15 cellular contexts compared by ENCODE assay signal in genomic region chr6:25193865-25194679, GRCh38.
DNase-seq lines count a peak whose midpoint lies in the region; ATAC-seq and TF ChIP-seq lines count a peak whose summit lies in the region.
"Had no signal": no experiment of that assay in that cellular context is flagged by ENCODE, and none has a peak within 500 bp of the region (broad histone marks: within the 10 kb centered on the region; RNA-seq: fewer than 3 reads in every experiment).

No MANE protein-coding gene starts in this region.

- peak overlapping the region; percentile 88; the same call in 1 of the 3 replicates for H2BK15ac ChIP-seq in IMR-90 (ENCODE audit: low read depth, low read length)
- no peak overlapping the region for H2BK15ac ChIP-seq in mesenchymal stem cell (ENCODE audit: low read depth, poor library complexity, severe bottlenecking)

- peak overlapping the region in 1 of 2 experiments; percentile 96 for H2BK12ac ChIP-seq in mesenchymal stem cell (ENCODE audit: low read length in 2 of 2)

- BruUV-seq in IMR-90 (replicated peaks; lab: Mats Ljungman, UMichigan): no TSS peak

- no CpG with 5 or more reads among the region's 9 CpGs for WGBS in IMR-90 (ENCODE audit: extremely low coverage in 2 of 2, insufficient read length in 1 of 2), 2 experiments
- WGBS in mesenchymal stem cell: 80% methylated on average over 7 of the region's 9 CpGs
- 64 to 71% methylated on average over 9 of the region's 9 CpGs for WGBS in thyroid gland, 2 donors

- no peak for TF ChIP-seq CTCF in IMR-90 (conservative IDR thresholded peaks at IDR 0.05; ENCODE audit: low read depth, low read length)
- TF ChIP-seq CTCF in thyroid gland (IDR thresholded peaks at IDR 0.05): no peak
- TF ChIP-seq CTCF in GM20000 (IDR thresholded peaks at IDR 0.05; ENCODE audit: extremely low read depth, missing control alignments): no peak

- H3K4me1 ChIP-seq in IMR-90 (ENCODE audit: control insufficient read depth, insufficient read depth, low read length): peaks cover 8% of the 10 kb centered on the region
- peaks cover 7% of the 10 kb centered on the region for H3K4me1 ChIP-seq in mesenchymal stem cell (ENCODE audit: control insufficient read depth, insufficient read depth, low read depth, low read length)
- H3K4me1 ChIP-seq in thyroid gland: peaks cover 35 to 39% of the 10 kb centered on the region in 2 donors

- H3K23ac ChIP-seq in IMR-90 (ENCODE audit: low read depth, low read length): peak overlapping the region; percentile 84; the same call in 1 of the 2 replicates
- no peak overlapping the region for H3K23ac ChIP-seq in mesenchymal stem cell (ENCODE audit: low read length in 2 of 2)

- H3K9me3 ChIP-seq in IMR-90 (ENCODE audit: control insufficient read depth, insufficient read depth, low read length) (no peaks in the 10 kb centered on the region), mesenchymal stem cell (ENCODE audit: control insufficient read depth, low read length) (no peaks in the 10 kb centered on the region), thyroid gland (no peaks in the 10 kb centered on the region)

- peak overlapping the region; percentile 0 for H4K5ac ChIP-seq in IMR-90 (ENCODE audit: low read depth, low read length)

- H3K4ac ChIP-seq in IMR-90 (ENCODE audit: low read depth, low read length): peak overlapping the region; percentile 82
- peak overlapping the region in 1 of 2 experiments; percentile 67 for H3K4ac ChIP-seq in mesenchymal stem cell (ENCODE audit: low read depth in 1 of 2, low read length in 2 of 2)

- intact Hi-C loops in IMR-90 (cut with micrococcal nuclease) (loop anchor here (1.0 kb wide), 1 partner anchor 21 kb away; no protein-coding TSS in a partner anchor), thyroid gland (cut with DNase I) (no loop called here)

- dilution Hi-C loops in IMR-90 (cut with HindIII; ENCODE audit: low sequenced_read_pairs, unreplicated experiment): no loop called here

- H3K4me3 ChIP-seq in IMR-90 (ENCODE audit: insufficient read depth, low read depth, low read length): no peak overlapping the region
- peak overlapping the region in 1 of 2 experiments; percentile 31 for H3K4me3 ChIP-seq in mesenchymal stem cell (ENCODE audit: insufficient read depth in 1 of 2, low read depth in 1 of 2, low read length in 2 of 2)
- H3K4me3 ChIP-seq in thyroid gland (replicated peaks in 1 of 3): no peak overlapping the region
- H3K4me3 ChIP-seq: K562 had no signal

- in situ Hi-C loops in IMR-90 (cut with MboI; ENCODE audit: low sequenced_read_pairs): no loop called here

- H4K91ac ChIP-seq in IMR-90 (ENCODE audit: insufficient read depth, low read depth, low read length): peak overlapping the region; percentile 63
- H4K91ac ChIP-seq in mesenchymal stem cell (ENCODE audit: low read length): peak overlapping the region; percentile 52

- peak overlapping the region; percentile 93 for H2BK5ac ChIP-seq in IMR-90 (ENCODE audit: low read depth, low read length, poor library complexity, severe bottlenecking)
- H2BK5ac ChIP-seq in mesenchymal stem cell (ENCODE audit: low read depth, low read length, poor library complexity, severe bottlenecking): no peak overlapping the region

- H2AK9ac ChIP-seq in IMR-90 (replicated peaks; ENCODE audit: low read depth, low read length, poor library complexity): no peak overlapping the region

- H3K36me3 ChIP-seq in IMR-90 (ENCODE audit: control insufficient read depth, insufficient read depth, low read length): no peaks in the 10 kb centered on the region
- no peaks in the 10 kb centered on the region for H3K36me3 ChIP-seq in mesenchymal stem cell (ENCODE audit: control insufficient read depth in 1 of 2, insufficient read depth in 2 of 2, low read depth in 1 of 2, low read length in 2 of 2)
- H3K36me3 ChIP-seq in thyroid gland: no peaks in the 10 kb centered on the region

- H3K14ac ChIP-seq in IMR-90 (replicated peaks; ENCODE audit: low read depth, low read length) (peak overlapping the region; percentile 84; the same call in 1 of the 2 replicates), mesenchymal stem cell (ENCODE audit: low read length in 2 of 2) (no peak overlapping the region)

- TF ChIP-seq POLR2A in IMR-90 (IDR thresholded peaks at IDR 0.05; ENCODE audit: low read depth, low read length) (no peak), thyroid gland (IDR thresholded peaks at IDR 0.05) (no peak)

- H2AK5ac ChIP-seq in IMR-90 (ENCODE audit: low read depth, low read length) (peak overlapping the region; percentile 41; the same call in 1 of the 2 replicates), mesenchymal stem cell (ENCODE audit: low read length, severe bottlenecking) (no peak overlapping the region)

- CTCF ChIA-PET in IMR-90 (lab: Yijun Ruan, JAX): interaction anchor here (0.7 kb wide), 1 partner anchor 14 kb away, joined by 3 read pairs; no protein-coding TSS in a partner anchor

- peak; percentile 55 for ATAC-seq in IMR-90 (ENCODE audit: low read depth)
- ATAC-seq: K562 had no signal

- H3K9me1 ChIP-seq in IMR-90 (ENCODE audit: insufficient read depth, low read length): peaks cover 6% of the 10 kb centered on the region; the same call in 1 of the 2 replicates

- H4K8ac ChIP-seq in IMR-90 (ENCODE audit: low read depth in 2 of 2, low read length in 2 of 2): peak overlapping the region in 1 of 2 experiments; percentile 91; a peak in 2 of 4 replicates
- peak overlapping the region; percentile 27 for H4K8ac ChIP-seq in mesenchymal stem cell (ENCODE audit: low read length)

- no peak overlapping the region; the same call in 1 of the 2 replicates for H3K9ac ChIP-seq in IMR-90 (ENCODE audit: low read depth, low read length)
- H3K9ac ChIP-seq in mesenchymal stem cell (ENCODE audit: low read length): peak overlapping the region; percentile 66

- DNase-seq in IMR-90 (no peak), epithelial cell of prostate (ENCODE audit: low read depth, low spot score) (no peak), mesenchymal stem cell (no peak), thyroid gland (no peak), dermis blood vessel endothelial cell (no peak), cerebellar cortex (ENCODE audit: low spot score) (no peak), GM20000 (ENCODE audit: low spot score) (no peak), GM19240 (ENCODE audit: insufficient read length, low spot score) (no peak)
- DNase-seq: activated CD4-positive, alpha-beta T cell treated with anti-CD3 and anti-CD28 coated beads for 4 hours; activated effector memory CD4-positive, alpha-beta T cell treated with Interleukin-2 at 50 U/mL for 16 hours; caudate nucleus; NCI-H1930; NK-92 treated with Interleukin-12 subunit alpha and Interleukin-12 subunit beta, amount 100 ng/mL, for 24 hours; T-helper 1 cell had no signal

- H3K27me3 ChIP-seq in IMR-90 (ENCODE audit: control insufficient read depth, insufficient read depth, low read length) (no peaks in the 10 kb centered on the region), mesenchymal stem cell (ENCODE audit: control insufficient read depth in 1 of 2, insufficient read depth in 1 of 2, low read length in 2 of 2) (no peaks in the 10 kb centered on the region), thyroid gland (no peaks in the 10 kb centered on the region)

- H2BK120ac ChIP-seq in IMR-90 (ENCODE audit: low read depth, low read length) (peak overlapping the region; percentile 96), mesenchymal stem cell (ENCODE audit: low read depth, low read length) (no peak overlapping the region)

- POLR2A ChIA-PET in IMR-90 (lab: Charles Lee; ENCODE audit: unreplicated experiment): no interaction called here

- peak overlapping the region; percentile 0; the same call in 1 of the 2 replicates for H3K27ac ChIP-seq in IMR-90 (ENCODE audit: insufficient read depth, low read length)
- H3K27ac ChIP-seq in epithelial cell of prostate: peak overlapping the region; percentile 45
- H3K27ac ChIP-seq in mesenchymal stem cell (ENCODE audit: low read length, poor library complexity, severe bottlenecking): peak overlapping the region; percentile 68
- H3K27ac ChIP-seq in thyroid gland: peak overlapping the region; percentile 84 to 96 (median 91)

- H4K20me1 ChIP-seq in IMR-90 (ENCODE audit: insufficient read depth, low read length): no peaks in the 10 kb centered on the region

- H3K4me2 ChIP-seq in IMR-90 (ENCODE audit: low read depth, low read length): peak overlapping the region; percentile 55; the same call in 1 of the 2 replicates
- no peak overlapping the region for H3K4me2 ChIP-seq in mesenchymal stem cell (ENCODE audit: low read length, poor library complexity, severe bottlenecking)

- H3K79me1 ChIP-seq in IMR-90 (ENCODE audit: low read depth in 1 of 2, low read length in 2 of 2) (no peaks in the 10 kb centered on the region), mesenchymal stem cell (replicated peaks; ENCODE audit: low read length, poor library complexity, severe bottlenecking) (no peaks in the 10 kb centered on the region)

- TF ChIP-seq RAD21 in IMR-90 (IDR thresholded peaks at IDR 0.05; ENCODE audit: low read length): no peak

- H3K56ac ChIP-seq in IMR-90 (ENCODE audit: extremely low read depth, insufficient read depth, low read length): 0 out of 2 replicates have a peak overlapping the region, but pooled peaks have one; percentile 75

- no peak overlapping the region for H2AFZ ChIP-seq in IMR-90 (replicated peaks; ENCODE audit: low read length, poor library complexity)
- H2AFZ ChIP-seq in mesenchymal stem cell (ENCODE audit: low read depth, low read length): no peak overlapping the region

- H2BK20ac ChIP-seq in IMR-90 (ENCODE audit: low read depth, low read length): peak overlapping the region; percentile 96

- H3K18ac ChIP-seq in IMR-90 (ENCODE audit: low read depth, low read length) (peak overlapping the region; percentile 81), mesenchymal stem cell (ENCODE audit: low read depth in 1 of 2, low read length in 2 of 2) (peak overlapping the region; percentile 28 to 46)

TF ChIP-seq in IMR-90, 13 proteins besides CTCF, POLR2A, EP300 and RAD21 (continues in another document):
- TF ChIP-seq BHLHE40 (IDR thresholded peaks at IDR 0.05; ENCODE audit: low read depth, low read length): no peak
- no peak for TF ChIP-seq NFE2L2 (IDR thresholded peaks at IDR 0.05; ENCODE audit: low read depth, low read length)
- no peak for TF ChIP-seq CEBPB (IDR thresholded peaks at IDR 0.05; ENCODE audit: low read depth, low read length)
- TF ChIP-seq ELK1 (IDR thresholded peaks at IDR 0.05; ENCODE audit: borderline replicate concordance, low read depth, low read length): no peak
- no peak for TF ChIP-seq MXI1 (IDR thresholded peaks at IDR 0.05; ENCODE audit: borderline replicate concordance, low read depth, low read length)
- TF ChIP-seq FOS (IDR thresholded peaks at IDR 0.05; ENCODE audit: low read depth, low read length): no peak
- no peak for TF ChIP-seq SMC3 (IDR thresholded peaks at IDR 0.05; ENCODE audit: low read depth, low read length)

Comparison
In these comparisons a context has a peak if more than half of its experiments do, and no peak if none do; other contexts are left out.
1. H3K27ac ChIP-seq: peak in every context shown above with its lines; median percentile 91 in thyroid gland; 68 in mesenchymal stem cell; 45 in epithelial cell of prostate; 0 in IMR-90.